In the genomic region with DNA sequence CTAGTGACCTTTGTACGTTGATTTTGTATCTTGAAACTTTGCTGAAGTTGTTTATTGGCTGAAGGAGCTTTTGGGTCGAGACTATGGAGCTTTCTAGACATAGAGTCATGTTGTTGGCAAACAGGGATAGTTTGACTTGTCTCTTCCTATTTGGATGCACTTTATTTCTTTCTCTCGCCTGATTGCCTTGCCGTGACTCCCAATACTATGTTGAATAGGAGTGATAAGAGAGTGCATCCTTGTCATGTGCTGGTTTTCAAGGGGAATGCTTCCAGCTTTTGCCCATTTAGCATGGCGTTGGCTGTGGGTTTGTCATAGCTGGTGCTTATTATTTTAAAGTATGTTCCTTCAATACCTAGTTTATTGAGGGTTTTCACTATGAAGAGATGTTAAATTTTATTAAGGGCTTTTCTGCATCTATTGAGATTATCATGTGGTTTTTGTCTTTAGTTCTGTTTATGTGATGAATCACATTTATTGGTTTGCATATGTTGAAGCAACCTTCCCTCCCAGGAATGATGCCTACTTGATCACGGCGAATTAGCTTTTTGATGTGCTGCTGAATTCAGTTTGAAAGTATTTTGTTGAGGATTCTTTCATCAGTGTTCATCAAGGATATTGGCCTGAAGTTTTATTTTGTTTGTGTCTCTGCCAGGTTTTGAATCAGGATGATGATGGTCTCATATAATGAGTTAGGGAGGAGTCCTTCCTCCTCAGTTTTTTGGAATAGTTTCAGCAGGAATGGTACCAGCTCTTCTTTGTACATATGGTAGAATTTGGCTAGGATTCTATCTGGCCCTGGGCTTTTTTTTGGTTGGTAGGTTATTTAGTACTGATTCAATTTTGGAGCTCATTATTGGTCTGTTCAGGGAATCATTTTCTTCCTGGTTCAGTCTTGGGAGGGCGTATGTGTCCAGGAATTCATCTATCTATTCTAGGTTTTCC, we compare ENCODE assay signal across 2 cellular contexts.
TF ChIP-seq lines count a peak whose summit lies in the region.

No MANE protein-coding gene starts in this region.

TF ChIP-seq in liver, 16 proteins besides CTCF, POLR2A, EP300 and RAD21 (continued from another document):
- TF ChIP-seq, protein P1, sequence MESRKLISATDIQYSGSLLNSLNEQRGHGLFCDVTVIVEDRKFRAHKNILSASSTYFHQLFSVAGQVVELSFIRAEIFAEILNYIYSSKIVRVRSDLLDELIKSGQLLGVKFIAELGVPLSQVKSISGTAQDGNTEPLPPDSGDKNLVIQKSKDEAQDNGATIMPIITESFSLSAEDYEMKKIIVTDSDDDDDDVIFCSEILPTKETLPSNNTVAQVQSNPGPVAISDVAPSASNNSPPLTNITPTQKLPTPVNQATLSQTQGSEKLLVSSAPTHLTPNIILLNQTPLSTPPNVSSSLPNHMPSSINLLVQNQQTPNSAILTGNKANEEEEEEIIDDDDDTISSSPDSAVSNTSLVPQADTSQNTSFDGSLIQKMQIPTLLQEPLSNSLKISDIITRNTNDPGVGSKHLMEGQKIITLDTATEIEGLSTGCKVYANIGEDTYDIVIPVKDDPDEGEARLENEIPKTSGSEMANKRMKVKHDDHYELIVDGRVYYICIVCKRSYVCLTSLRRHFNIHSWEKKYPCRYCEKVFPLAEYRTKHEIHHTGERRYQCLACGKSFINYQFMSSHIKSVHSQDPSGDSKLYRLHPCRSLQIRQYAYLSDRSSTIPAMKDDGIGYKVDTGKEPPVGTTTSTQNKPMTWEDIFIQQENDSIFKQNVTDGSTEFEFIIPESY (IDR thresholded peaks at IDR 0.05): no peak
- TF ChIP-seq JUND (IDR thresholded peaks at IDR 0.05) (no peak), EGR1 (IDR thresholded peaks at IDR 0.05; ENCODE audit: low read depth in 2 of 2) (no peak), RXRA (IDR thresholded peaks at IDR 0.05) (no peak), GABPA (IDR thresholded peaks at IDR 0.05 in 1 of 2, conservative IDR thresholded peaks at IDR 0.05 in 1 of 2) (no peak), HNF4A (conservative IDR thresholded peaks at IDR 0.05) (no peak), FOXA2 (IDR thresholded peaks at IDR 0.05) (no peak), NR2F2 (IDR thresholded peaks at IDR 0.05) (no peak)
- TF ChIP-seq, protein P2, sequence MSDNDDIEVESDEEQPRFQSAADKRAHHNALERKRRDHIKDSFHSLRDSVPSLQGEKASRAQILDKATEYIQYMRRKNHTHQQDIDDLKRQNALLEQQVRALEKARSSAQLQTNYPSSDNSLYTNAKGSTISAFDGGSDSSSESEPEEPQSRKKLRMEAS (IDR thresholded peaks at IDR 0.05): no peak

TF ChIP-seq in HepG2, 621 proteins besides CTCF, POLR2A, EP300 and RAD21:
- TF ChIP-seq, protein P3, sequence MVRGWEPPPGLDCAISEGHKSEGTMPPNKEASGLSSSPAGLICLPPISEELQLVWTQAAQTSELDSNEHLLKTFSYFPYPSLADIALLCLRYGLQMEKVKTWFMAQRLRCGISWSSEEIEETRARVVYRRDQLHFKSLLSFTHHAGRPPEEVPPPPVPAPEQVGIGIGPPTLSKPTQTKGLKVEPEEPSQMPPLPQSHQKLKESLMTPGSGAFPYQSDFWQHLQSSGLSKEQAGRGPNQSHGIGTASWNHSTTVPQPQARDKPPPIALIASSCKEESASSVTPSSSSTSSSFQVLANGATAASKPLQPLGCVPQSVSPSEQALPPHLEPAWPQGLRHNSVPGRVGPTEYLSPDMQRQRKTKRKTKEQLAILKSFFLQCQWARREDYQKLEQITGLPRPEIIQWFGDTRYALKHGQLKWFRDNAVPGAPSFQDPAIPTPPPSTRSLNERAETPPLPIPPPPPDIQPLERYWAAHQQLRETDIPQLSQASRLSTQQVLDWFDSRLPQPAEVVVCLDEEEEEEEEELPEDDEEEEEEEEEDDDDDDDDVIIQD (CRISPR knock-in tag; IDR thresholded peaks at IDR 0.05; ENCODE audit: low read depth): no peak
- no peak for TF ChIP-seq ZBTB20 (CRISPR knock-in tag; IDR thresholded peaks at IDR 0.05; ENCODE audit: borderline replicate concordance, low read depth)
- no peak for TF ChIP-seq PAF1 (CRISPR knock-in tag; IDR thresholded peaks at IDR 0.05)
- TF ChIP-seq ISL2 (CRISPR knock-in tag; IDR thresholded peaks at IDR 0.05): no peak
- no peak for TF ChIP-seq HDAC1 (CRISPR knock-in tag; IDR thresholded peaks at IDR 0.05)
